1 cellular context compared by ENCODE assay signal in genomic region chr6:139154885-139155547, GRCh38.
TF ChIP-seq lines count a peak whose summit lies in the region.

No MANE protein-coding gene starts in this region.

TF ChIP-seq in HepG2, 621 proteins besides CTCF, POLR2A, EP300 and RAD21:
- TF ChIP-seq NFE2 (CRISPR knock-in tag; IDR thresholded peaks at IDR 0.05) (no peak), SMAD1 (CRISPR knock-in tag; IDR thresholded peaks at IDR 0.05; ENCODE audit: borderline replicate concordance, low read depth) (no peak), CEBPG (CRISPR knock-in tag; IDR thresholded peaks at IDR 0.05) (no peak), ZNF607 (CRISPR knock-in tag; IDR thresholded peaks at IDR 0.05; ENCODE audit: borderline replicate concordance) (no peak), SMYD3 (CRISPR knock-in tag; IDR thresholded peaks at IDR 0.05) (no peak), ZSCAN22 (CRISPR knock-in tag; IDR thresholded peaks at IDR 0.05) (no peak), ZMYM3 (CRISPR knock-in tag; IDR thresholded peaks at IDR 0.05) (no peak), KLF9 (CRISPR knock-in tag; IDR thresholded peaks at IDR 0.05; ENCODE audit: low read depth) (no peak), BCLAF1 (IDR thresholded peaks at IDR 0.05) (no peak), FOXC1 (CRISPR knock-in tag; IDR thresholded peaks at IDR 0.05; ENCODE audit: borderline replicate concordance) (no peak), ZBTB21 (CRISPR knock-in tag; IDR thresholded peaks at IDR 0.05) (no peak), MAFK (conservative IDR thresholded peaks at IDR 0.05 in 1 of 2, IDR thresholded peaks at IDR 0.05 in 1 of 2; ENCODE audit: low read length in 2 of 2) (no peak), NRL (CRISPR knock-in tag; IDR thresholded peaks at IDR 0.05; ENCODE audit: borderline replicate concordance) (no peak), ZNF549 (CRISPR knock-in tag; IDR thresholded peaks at IDR 0.05) (no peak), ZNF292 (CRISPR knock-in tag; IDR thresholded peaks at IDR 0.05; ENCODE audit: borderline replicate concordance, low read depth) (no peak), MEIS1 (CRISPR knock-in tag; IDR thresholded peaks at IDR 0.05; ENCODE audit: borderline replicate concordance) (no peak), ZNF446 (CRISPR knock-in tag; IDR thresholded peaks at IDR 0.05) (no peak), IRX3 (CRISPR knock-in tag; IDR thresholded peaks at IDR 0.05; ENCODE audit: borderline replicate concordance, low read depth) (no peak), ZFP1 (CRISPR knock-in tag; IDR thresholded peaks at IDR 0.05) (no peak)
- TF ChIP-seq, protein P1, sequence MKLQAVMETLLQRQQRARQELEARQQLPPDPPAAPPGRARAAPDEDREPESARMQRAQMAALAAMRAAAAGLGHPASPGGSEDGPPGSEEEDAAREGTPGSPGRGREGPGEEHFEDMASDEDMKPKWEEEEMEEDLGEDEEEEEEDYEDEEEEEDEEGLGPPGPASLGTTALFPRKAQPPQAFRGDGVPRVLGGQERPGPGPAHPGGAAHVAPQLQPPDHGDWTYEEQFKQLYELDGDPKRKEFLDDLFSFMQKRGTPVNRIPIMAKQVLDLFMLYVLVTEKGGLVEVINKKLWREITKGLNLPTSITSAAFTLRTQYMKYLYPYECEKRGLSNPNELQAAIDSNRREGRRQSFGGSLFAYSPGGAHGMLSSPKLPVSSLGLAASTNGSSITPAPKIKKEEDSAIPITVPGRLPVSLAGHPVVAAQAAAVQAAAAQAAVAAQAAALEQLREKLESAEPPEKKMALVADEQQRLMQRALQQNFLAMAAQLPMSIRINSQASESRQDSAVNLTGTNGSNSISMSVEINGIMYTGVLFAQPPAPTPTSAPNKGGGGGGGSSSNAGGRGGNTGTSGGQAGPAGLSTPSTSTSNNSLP (IDR thresholded peaks at IDR 0.05; ENCODE audit: low read depth, low read length) = no peak
